In genomic region chr1:26767714-26768113, GRCh38 we compare ENCODE assay signal across 19 cellular contexts. TPM values are rescaled to one million over a fixed set of nuclear protein-coding genes. Genes with fewer than 3 reads are reported as not detected.
A peak's percentile ranks its signal among the peaks of the same experiment; 100 is the strongest.
DNase-seq lines count a peak whose midpoint lies in the region; ATAC-seq, FAIRE-seq and TF ChIP-seq lines count a peak whose summit lies in the region.
"Had no signal": no experiment of that assay in that cellular context is flagged by ENCODE, and none has a peak within 500 bp of the region (broad histone marks: within the 10 kb centered on the region; RNA-seq: fewer than 3 reads in every experiment).

No MANE protein-coding gene starts in this region.

- no peaks in the 10 kb centered on the region for H3K4me1 ChIP-seq in effector memory CD4-positive, alpha-beta T cell (ENCODE audit: control insufficient read depth, insufficient read depth, low read length, poor library complexity, severe bottlenecking)
- peaks cover 45% of the 10 kb centered on the region for H3K4me1 ChIP-seq in psoas muscle

- DNase-seq in activated CD4-positive, alpha-beta T cell treated with anti-CD3 and anti-CD28 coated beads for 36 hours, result no peak
- DNase-seq in activated CD4-positive, alpha-beta T cell treated with anti-CD3 and anti-CD28 coated beads, Interleukin-2, amount 50 U/mL, for 1 hour, result no peak
- DNase-seq in T-cell, result no peak
- DNase-seq in effector memory CD4-positive, alpha-beta T cell, result no peak
- no peak for DNase-seq in psoas muscle
- no peak for DNase-seq in NCI-H510A (lab: John Stamatoyannopoulos, UW)
- DNase-seq in urothelium cell line (ENCODE audit: low spot score), result no peak
- DNase-seq: body of pancreas, C1 segment of cervical spinal cord, dorsolateral prefrontal cortex, NCI-H1694 treated with DMSO at 0.1 percent for 48 hours, NCI-H446, occipital lobe had no signal

- POLR2A ChIA-PET in activated CD4-positive, alpha-beta T cell treated with anti-CD3 and anti-CD28 coated beads for 36 hours (lab: Charles Lee), result interaction anchor here (0.6 kb wide), 1 partner anchor 165 kb away, joined by 3 read pairs; no protein-coding TSS in a partner anchor
- POLR2A ChIA-PET in T-cell (lab: Charles Lee), result no interaction called here

- no peaks in the 10 kb centered on the region for H3K27me3 Mint-ChIP-seq in activated CD4-positive, alpha-beta T cell treated with anti-CD3 and anti-CD28 coated beads for 36 hours
- no peaks in the 10 kb centered on the region for H3K27me3 Mint-ChIP-seq in T-cell

- no peak overlapping the region for H3K4me3 ChIP-seq in effector memory CD4-positive, alpha-beta T cell (ENCODE audit: insufficient read depth, low read depth, low read length, poor library complexity, severe bottlenecking)
- H3K4me3 ChIP-seq in psoas muscle, result no peak overlapping the region
- H3K4me3 ChIP-seq: body of pancreas, dorsolateral prefrontal cortex had no signal

- peak overlapping the region; percentile 8 for H3K27ac ChIP-seq in effector memory CD4-positive, alpha-beta T cell (ENCODE audit: insufficient read depth, low read length, poor library complexity, severe bottlenecking)
- H3K27ac ChIP-seq in psoas muscle, result peak overlapping the region; percentile 47

- CTCF ChIA-PET in activated CD4-positive, alpha-beta T cell treated with anti-CD3 and anti-CD28 coated beads for 36 hours (lab: Charles Lee), result interaction anchor here (1.0 to 2.2 kb wide), 4 partner anchors 21 to 94 kb away, joined by 3 to 6 read pairs (median 4); no protein-coding TSS in a partner anchor
- CTCF ChIA-PET in T-cell (lab: Charles Lee), result interaction anchor here in 1 of 2 donors (1.0 to 1.7 kb wide), 2 partner anchors 21 to 29 kb away, joined by 3 to 4 read pairs; no protein-coding TSS in a partner anchor

- WGBS in psoas muscle, 3 donors, result 85 to 86% (median 86%) methylated on average over 4 of the region's 4 CpGs

- H3K4me3 Mint-ChIP-seq in activated CD4-positive, alpha-beta T cell treated with anti-CD3 and anti-CD28 coated beads for 36 hours, result no peak overlapping the region
- no peak overlapping the region for H3K4me3 Mint-ChIP-seq in T-cell
- H3K4me3 Mint-ChIP-seq: T-helper 1 cell treated with Interleukin-12 subunit alpha and Interleukin-12 subunit beta and Interleukin-4 antibody, amounts not matched to agents 30 μg/mL and 1 μg/mL, for 36 hours had no signal

- ATAC-seq in activated CD4-positive, alpha-beta T cell treated with anti-CD3 and anti-CD28 coated beads for 36 hours, result peak; percentile 21
- ATAC-seq in T-cell (replicated peaks in 1 of 4) (no peak), psoas muscle (no peak), GM21360 (IDR thresholded peaks at IDR 0.05; ENCODE audit: unreplicated experiment) (no peak)
- ATAC-seq: body of pancreas, HCT116, Right ventricle myocardium inferior had no signal

- intact Hi-C loops in activated CD4-positive, alpha-beta T cell treated with anti-CD3 and anti-CD28 coated beads for 36 hours (cut with DNase I, micrococcal nuclease), result no loop called here
- intact Hi-C loops in psoas muscle (cut with DNase I), result loop anchor here in 1 of 2 donors (10.0 kb wide), 1 partner anchor 63 kb away; no protein-coding TSS in a partner anchor

- H3K27ac Mint-ChIP-seq in activated CD4-positive, alpha-beta T cell treated with anti-CD3 and anti-CD28 coated beads for 36 hours, result peak overlapping the region; percentile 29
- H3K27ac Mint-ChIP-seq in T-cell, result peak overlapping the region; percentile 70 to 76
- H3K27ac Mint-ChIP-seq: T-helper 1 cell treated with Interleukin-12 subunit alpha and Interleukin-12 subunit beta and Interleukin-4 antibody, amounts not matched to agents 30 μg/mL and 1 μg/mL, for 36 hours had no signal

- peaks cover 93% of the 10 kb centered on the region for H3K36me3 ChIP-seq in effector memory CD4-positive, alpha-beta T cell (ENCODE audit: control insufficient read depth, insufficient read depth, low read length)
- H3K36me3 ChIP-seq in psoas muscle (ENCODE audit: insufficient read depth in 1 of 2, low read depth in 1 of 2), result peaks cover 20 to 94% of the 10 kb centered on the region in 2 donors

- no peaks in the 10 kb centered on the region for H3K27me3 ChIP-seq in effector memory CD4-positive, alpha-beta T cell (replicated peaks; ENCODE audit: control insufficient read depth, insufficient read depth, low read length, poor library complexity, severe bottlenecking)
- H3K27me3 ChIP-seq in psoas muscle (ENCODE audit: insufficient read depth in 3 of 3, low read length in 2 of 3), result no peaks in the 10 kb centered on the region
- H3K27me3 ChIP-seq: body of pancreas, dorsolateral prefrontal cortex had no signal

- H3K9me3 Mint-ChIP-seq in activated CD4-positive, alpha-beta T cell treated with anti-CD3 and anti-CD28 coated beads for 36 hours (ENCODE audit: low read depth), result no peaks in the 10 kb centered on the region
- H3K9me3 Mint-ChIP-seq in T-cell, result no peaks in the 10 kb centered on the region
- H3K9me3 Mint-ChIP-seq: T-helper 1 cell treated with Interleukin-12 subunit alpha and Interleukin-12 subunit beta and Interleukin-4 antibody, amounts not matched to agents 30 μg/mL and 1 μg/mL, for 36 hours had no signal

- no peaks in the 10 kb centered on the region for H3K9me3 ChIP-seq in effector memory CD4-positive, alpha-beta T cell (ENCODE audit: control insufficient read depth, low read length)
- no peaks in the 10 kb centered on the region for H3K9me3 ChIP-seq in psoas muscle
- H3K9me3 ChIP-seq: body of pancreas had no signal

- no peak for TF ChIP-seq CTCF in psoas muscle (IDR thresholded peaks at IDR 0.05)

- FAIRE-seq in urothelium cell line (lab: Jason Lieb, UNC), result no peak
- FAIRE-seq: A204.1, keratinocyte had no signal

- peaks cover 69% of the 10 kb centered on the region for H3K36me3 Mint-ChIP-seq in activated CD4-positive, alpha-beta T cell treated with anti-CD3 and anti-CD28 coated beads for 36 hours (ENCODE audit: low read depth)
- peaks cover 62% of the 10 kb centered on the region for H3K36me3 Mint-ChIP-seq in T-cell

- H3K4me1 Mint-ChIP-seq in activated CD4-positive, alpha-beta T cell treated with anti-CD3 and anti-CD28 coated beads for 36 hours, result peaks cover 30% of the 10 kb centered on the region
- peaks cover 12 to 28% (median 23%) of the 10 kb centered on the region in 3 donors for H3K4me1 Mint-ChIP-seq in T-cell

RNA-seq across cellular contexts. Expression of gene PIGV, which starts 20.0 kb away (rescaled TPM):
- 10 to 100 TPM; 12.0 to 17.2 TPM for total RNA-seq in activated CD4-positive, alpha-beta T cell treated with anti-CD3 and anti-CD28 coated beads for 36 hours
- 10 to 100 TPM; 10.3 to 24.0 (median 20.3) TPM for total RNA-seq in T-cell
- total RNA-seq in psoas muscle, result 1 to 10 TPM; 4.2 to 7.4 (median 5.5) TPM
- polyA plus RNA-seq in psoas muscle, result 1 to 10 TPM; 2.5 to 5.5 (median 3.4) TPM

RNA-seq across cellular contexts. Expression of gene ZDHHC18, which starts 58.8 kb away (rescaled TPM):
- total RNA-seq in activated CD4-positive, alpha-beta T cell treated with anti-CD3 and anti-CD28 coated beads for 36 hours, result 10 to 100 TPM; 51.6 to 66.0 TPM
- 10 to 100 TPM; 41.1 to 59.9 (median 50.6) TPM for total RNA-seq in T-cell
- 10 to 100 TPM in 3 of 4 donors, 1 to 10 TPM in 1; 9.9 to 16.9 (median 12.5) TPM for total RNA-seq in psoas muscle
- 10 to 100 TPM in 1 of 3 donors, 1 to 10 TPM in 2; 7.7 to 11.3 (median 9.6) TPM for polyA plus RNA-seq in psoas muscle
